In the genomic region with DNA sequence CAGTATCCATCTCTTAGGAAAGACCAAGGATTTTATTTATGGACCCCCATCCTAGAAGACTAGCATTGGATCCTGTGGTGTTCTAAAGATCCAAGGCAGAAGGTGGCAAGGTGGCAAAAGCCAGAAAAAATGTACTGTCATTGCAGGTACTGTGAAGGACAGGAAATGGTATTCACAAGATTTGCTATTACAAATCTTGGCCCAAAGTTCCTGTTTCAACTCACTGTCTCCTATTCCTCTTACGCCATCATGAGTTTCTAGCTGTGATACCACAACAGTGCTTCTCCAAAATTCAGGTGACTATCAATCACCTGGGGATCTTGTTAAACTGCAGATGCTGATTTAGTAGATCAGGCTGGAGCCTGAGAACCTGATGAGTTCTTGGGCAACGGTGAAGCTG, we compare ENCODE assay signal across 20 cellular contexts. TPM values are rescaled to one million over a fixed set of nuclear protein-coding genes. Genes with fewer than 3 reads are reported as not detected.
A peak's percentile ranks its signal among the peaks of the same experiment; 100 is the strongest.
DNase-seq lines count a peak whose midpoint lies in the region; ATAC-seq and TF ChIP-seq lines count a peak whose summit lies in the region.
"Had no signal": no experiment of that assay in that cellular context is flagged by ENCODE, and none has a peak within 500 bp of the region (broad histone marks: within the 10 kb centered on the region; RNA-seq: fewer than 3 reads in every experiment).

No MANE protein-coding gene starts in this region.

- no peaks in the 10 kb centered on the region for H3K36me3 ChIP-seq in CD8-positive, alpha-beta memory T cell (ENCODE audit: insufficient read depth, low read length)
- peaks cover 0 to 38% (median 1%) of the 10 kb centered on the region in 3 experiments for H3K36me3 ChIP-seq in naive thymus-derived CD4-positive, alpha-beta T cell (ENCODE audit: control insufficient read depth in 2 of 3, insufficient read depth in 3 of 3, low read length in 3 of 3)
- H3K36me3 ChIP-seq in gastrocnemius medialis, result peaks cover 0 to 44% of the 10 kb centered on the region in 2 donors

- no peak for TF ChIP-seq CTCF in gastrocnemius medialis (IDR thresholded peaks at IDR 0.05 in 4 of 5, conservative IDR thresholded peaks at IDR 0.05 in 1 of 5)

- H3K4me1 ChIP-seq in CD8-positive, alpha-beta memory T cell (ENCODE audit: insufficient read depth, low read length), result peaks cover 40% of the 10 kb centered on the region
- peaks cover 36 to 43% of the 10 kb centered on the region in 2 donors for H3K4me1 ChIP-seq in naive thymus-derived CD4-positive, alpha-beta T cell (ENCODE audit: control insufficient read depth in 2 of 2, insufficient read depth in 2 of 2, low read length in 2 of 2)
- H3K4me1 ChIP-seq in gastrocnemius medialis, result no peaks in the 10 kb centered on the region
- H3K4me1 ChIP-seq: right atrium auricular region had no signal

- intact Hi-C loops in naive thymus-derived CD4-positive, alpha-beta T cell (cut with micrococcal nuclease), result loop anchor here in 1 of 2 donors (1.0 kb wide), 1 partner anchor 21 kb away; a partner anchor contains a TSS
- intact Hi-C loops in gastrocnemius medialis (cut with DNase I; ENCODE audit: low total_unique reads), result no loop called here

- no peak overlapping the region for H3K4me3 ChIP-seq in CD8-positive, alpha-beta memory T cell (ENCODE audit: low read length)
- H3K4me3 ChIP-seq in naive thymus-derived CD4-positive, alpha-beta T cell (ENCODE audit: low read length), result no peak overlapping the region
- no peak overlapping the region for H3K4me3 ChIP-seq in gastrocnemius medialis
- H3K4me3 ChIP-seq: cardiac muscle cell, right atrium auricular region had no signal

- H3K9me3 Mint-ChIP-seq in CD8-positive, alpha-beta memory T cell, result no peaks in the 10 kb centered on the region
- H3K9me3 Mint-ChIP-seq in activated CD4-positive, alpha-beta memory T cell treated with anti-CD3 and anti-CD28 coated beads, Interleukin-2, amount 10 ng/mL, durations not matched to agents 7 days and 5 days, result no peaks in the 10 kb centered on the region
- no peaks in the 10 kb centered on the region for H3K9me3 Mint-ChIP-seq in naive thymus-derived CD4-positive, alpha-beta T cell
- H3K9me3 Mint-ChIP-seq: naive B cell had no signal

- H3K27me3 ChIP-seq in CD8-positive, alpha-beta memory T cell (ENCODE audit: insufficient read depth, low read length, poor library complexity, severe bottlenecking), result no peaks in the 10 kb centered on the region
- no peaks in the 10 kb centered on the region for H3K27me3 ChIP-seq in naive thymus-derived CD4-positive, alpha-beta T cell (ENCODE audit: control insufficient read depth in 2 of 2, insufficient read depth in 2 of 2, low read length in 2 of 2)
- no peaks in the 10 kb centered on the region for H3K27me3 ChIP-seq in gastrocnemius medialis
- H3K27me3 ChIP-seq: cardiac muscle cell, right atrium auricular region had no signal

- DNase-seq in CD1c-positive myeloid dendritic cell (ENCODE audit: extremely low spot score) (peak; percentile 7), gastrocnemius medialis (no peak), glomerular visceral epithelial cell (ENCODE audit: extremely low spot score) (no peak), Ammon's horn (ENCODE audit: low spot score) (no peak)
- DNase-seq in CD8-positive, alpha-beta memory T cell, result no peak
- DNase-seq in activated CD4-positive, alpha-beta memory T cell treated with anti-CD3 and anti-CD28 coated beads, Interleukin-2, amount 10 ng/mL, durations not matched to agents 7 days and 5 days, result no peak
- no peak for DNase-seq in naive thymus-derived CD4-positive, alpha-beta T cell
- DNase-seq: activated CD4-positive, CD25-positive, alpha-beta regulatory T cell treated with anti-CD3 and anti-CD28 coated beads, Interleukin-2, amount 50 U/mL, for 72 hours; activated effector memory CD4-positive, alpha-beta T cell treated with anti-CD3 and anti-CD28 coated beads, Interleukin-2, amount 50 U/mL, for 16 hours; anterior cingulate cortex; dermis blood vessel endothelial cell; DMS79; KBM-7; mesendoderm; naive B cell; NCI-H187; NCI-H69 had no signal

- H3K4me3 Mint-ChIP-seq in CD8-positive, alpha-beta memory T cell, result peak overlapping the region in 6 of 7 donors; percentile 53 to 92 (median 78)
- H3K4me3 Mint-ChIP-seq in activated CD4-positive, alpha-beta memory T cell treated with anti-CD3 and anti-CD28 coated beads, Interleukin-2, amount 10 ng/mL, durations not matched to agents 7 days and 5 days, result no peak overlapping the region
- peak overlapping the region in 3 of 10 donors; percentile 53 to 83 (median 57) for H3K4me3 Mint-ChIP-seq in naive thymus-derived CD4-positive, alpha-beta T cell

- H3K9me3 ChIP-seq in CD8-positive, alpha-beta memory T cell (ENCODE audit: low read length), result no peaks in the 10 kb centered on the region
- no peaks in the 10 kb centered on the region for H3K9me3 ChIP-seq in naive thymus-derived CD4-positive, alpha-beta T cell (ENCODE audit: control insufficient read depth in 2 of 3, low read length in 3 of 3)
- no peaks in the 10 kb centered on the region for H3K9me3 ChIP-seq in gastrocnemius medialis
- H3K9me3 ChIP-seq: right atrium auricular region had no signal

- CTCF ChIA-PET in CD8-positive, alpha-beta memory T cell (lab: Charles Lee), result interaction anchor here (1.4 to 2.7 kb wide), 4 partner anchors 10 to 51 kb away, joined by 3 to 9 read pairs (median 6); a partner anchor contains a TSS
- CTCF ChIA-PET in activated CD4-positive, alpha-beta memory T cell treated with anti-CD3 and anti-CD28 coated beads, Interleukin-2, amount 10 ng/mL, durations not matched to agents 7 days and 5 days (lab: Charles Lee), result interaction anchor here (0.7 to 2.2 kb wide), 2 partner anchors 22 to 460 kb away, joined by 3 to 8 read pairs; a partner anchor contains a TSS
- CTCF ChIA-PET in naive thymus-derived CD4-positive, alpha-beta T cell (lab: Charles Lee), result no interaction called here

- no peak overlapping the region for H3K27ac ChIP-seq in CD8-positive, alpha-beta memory T cell (ENCODE audit: low read depth, low read length)
- peak overlapping the region; percentile 25 for H3K27ac ChIP-seq in naive thymus-derived CD4-positive, alpha-beta T cell (ENCODE audit: low read depth, low read length)
- H3K27ac ChIP-seq in gastrocnemius medialis, result no peak overlapping the region
- H3K27ac ChIP-seq: cardiac muscle cell, epithelial cell of prostate, right atrium auricular region had no signal

- no peak for TF ChIP-seq POLR2A in gastrocnemius medialis (IDR thresholded peaks at IDR 0.05)

- ATAC-seq in naive thymus-derived CD4-positive, alpha-beta T cell, result peak; percentile 47
- no peak for ATAC-seq in gastrocnemius medialis

- POLR2A ChIA-PET in CD8-positive, alpha-beta memory T cell (lab: Charles Lee), result interaction anchor here (1.4 kb wide), 1 partner anchor 49 kb away, joined by 3 read pairs; no protein-coding TSS in a partner anchor
- POLR2A ChIA-PET in activated CD4-positive, alpha-beta memory T cell treated with anti-CD3 and anti-CD28 coated beads, Interleukin-2, amount 10 ng/mL, durations not matched to agents 7 days and 5 days (lab: Charles Lee), result interaction anchor here (0.6 to 1.8 kb wide), 5 partner anchors 21 to 564 kb away, joined by 3 to 8 read pairs (median 4); a partner anchor contains a TSS
- POLR2A ChIA-PET in naive thymus-derived CD4-positive, alpha-beta T cell (lab: Charles Lee), result no interaction called here

- peaks cover 44 to 50% (median 47%) of the 10 kb centered on the region in 3 donors for H3K4me1 Mint-ChIP-seq in CD8-positive, alpha-beta memory T cell
- H3K4me1 Mint-ChIP-seq in activated CD4-positive, alpha-beta memory T cell treated with anti-CD3 and anti-CD28 coated beads, Interleukin-2, amount 10 ng/mL, durations not matched to agents 7 days and 5 days, result peaks cover 57% of the 10 kb centered on the region
- H3K4me1 Mint-ChIP-seq in naive thymus-derived CD4-positive, alpha-beta T cell, result peaks cover 16 to 59% (median 46%) of the 10 kb centered on the region in 7 donors
- H3K4me1 Mint-ChIP-seq: naive B cell had no signal

- in situ Hi-C loops in gastrocnemius medialis (cut with MboI; ENCODE audit: low sequenced_read_pairs in 4 of 4), result loop anchor here in 2 of 4 donors (10.0 to 25.0 kb wide), 3 partner anchors 46 to 387 kb away; no protein-coding TSS in a partner anchor

- H3K27ac Mint-ChIP-seq in CD8-positive, alpha-beta memory T cell, result peak overlapping the region; percentile 81 to 97 (median 89)
- peak overlapping the region; percentile 92 for H3K27ac Mint-ChIP-seq in activated CD4-positive, alpha-beta memory T cell treated with anti-CD3 and anti-CD28 coated beads, Interleukin-2, amount 10 ng/mL, durations not matched to agents 7 days and 5 days
- H3K27ac Mint-ChIP-seq in naive thymus-derived CD4-positive, alpha-beta T cell, result peak overlapping the region in 5 of 9 donors; percentile 27 to 82 (median 70)

- H3K36me3 Mint-ChIP-seq in CD8-positive, alpha-beta memory T cell, result peaks cover 0 to 45% (median 11%) of the 10 kb centered on the region in 3 donors
- peaks cover 35% of the 10 kb centered on the region for H3K36me3 Mint-ChIP-seq in activated CD4-positive, alpha-beta memory T cell treated with anti-CD3 and anti-CD28 coated beads, Interleukin-2, amount 10 ng/mL, durations not matched to agents 7 days and 5 days (ENCODE audit: low read depth)
- peaks cover 8 to 33% (median 14%) of the 10 kb centered on the region in 5 donors for H3K36me3 Mint-ChIP-seq in naive thymus-derived CD4-positive, alpha-beta T cell

- H3K27me3 Mint-ChIP-seq in CD8-positive, alpha-beta memory T cell, result no peaks in the 10 kb centered on the region
- H3K27me3 Mint-ChIP-seq in activated CD4-positive, alpha-beta memory T cell treated with anti-CD3 and anti-CD28 coated beads, Interleukin-2, amount 10 ng/mL, durations not matched to agents 7 days and 5 days, result no peaks in the 10 kb centered on the region
- no peaks in the 10 kb centered on the region for H3K27me3 Mint-ChIP-seq in naive thymus-derived CD4-positive, alpha-beta T cell
- H3K27me3 Mint-ChIP-seq: naive B cell had no signal

RNA-seq across cellular contexts. Expression of a gene that starts 21.4 kb away (rescaled TPM):
- 1 to 10 TPM; 5.2 to 7.5 TPM for total RNA-seq in CD8-positive, alpha-beta memory T cell
- 14.7 TPM for polyA plus RNA-seq in CD8-positive, alpha-beta memory T cell
- 10 to 100 TPM; 17.8 to 21.0 TPM for total RNA-seq in activated CD4-positive, alpha-beta memory T cell treated with anti-CD3 and anti-CD28 coated beads, Interleukin-2, amount 10 ng/mL, durations not matched to agents 7 days and 5 days
- 10 to 100 TPM; 10.3 to 22.4 (median 16.6) TPM for total RNA-seq in naive thymus-derived CD4-positive, alpha-beta T cell
- 10 to 100 TPM in 1 of 2 donors, 1 to 10 TPM in 1; 7.5 to 16.4 TPM for polyA plus RNA-seq in naive thymus-derived CD4-positive, alpha-beta T cell
- 10 to 100 TPM in 2 of 4 donors, 1 to 10 TPM in 2; 3.9 to 11.4 (median 9.2) TPM for total RNA-seq in gastrocnemius medialis
